Comparison of ENCODE assay signal across 1 cellular context in the genomic region with DNA sequence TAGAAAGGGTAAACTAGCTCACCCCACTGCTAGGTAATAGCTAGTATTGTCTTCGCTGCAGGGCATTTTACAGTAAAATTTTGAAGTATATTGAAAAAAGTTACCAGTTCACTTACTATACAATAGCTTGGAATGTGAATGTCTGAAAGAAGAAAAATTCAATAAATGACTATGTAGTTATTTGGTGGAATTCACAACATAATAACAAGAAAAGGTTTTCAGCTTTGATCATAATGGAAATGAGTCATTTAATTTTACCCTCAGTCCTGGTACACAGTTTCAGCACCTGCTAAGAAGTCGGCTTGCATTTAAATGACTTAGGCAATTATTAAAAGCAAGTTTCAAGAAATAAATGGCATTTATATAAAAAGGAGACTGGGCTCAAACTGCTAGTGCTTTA.
A peak's percentile ranks its signal among the peaks of the same experiment; 100 is the strongest.
TF ChIP-seq lines count a peak whose summit lies in the region.

No MANE protein-coding gene starts in this region.

TF ChIP-seq in GM12878, 131 proteins besides CTCF, POLR2A, EP300 and RAD21 (continued from another document and continues in another):
- TF ChIP-seq, protein P1, sequence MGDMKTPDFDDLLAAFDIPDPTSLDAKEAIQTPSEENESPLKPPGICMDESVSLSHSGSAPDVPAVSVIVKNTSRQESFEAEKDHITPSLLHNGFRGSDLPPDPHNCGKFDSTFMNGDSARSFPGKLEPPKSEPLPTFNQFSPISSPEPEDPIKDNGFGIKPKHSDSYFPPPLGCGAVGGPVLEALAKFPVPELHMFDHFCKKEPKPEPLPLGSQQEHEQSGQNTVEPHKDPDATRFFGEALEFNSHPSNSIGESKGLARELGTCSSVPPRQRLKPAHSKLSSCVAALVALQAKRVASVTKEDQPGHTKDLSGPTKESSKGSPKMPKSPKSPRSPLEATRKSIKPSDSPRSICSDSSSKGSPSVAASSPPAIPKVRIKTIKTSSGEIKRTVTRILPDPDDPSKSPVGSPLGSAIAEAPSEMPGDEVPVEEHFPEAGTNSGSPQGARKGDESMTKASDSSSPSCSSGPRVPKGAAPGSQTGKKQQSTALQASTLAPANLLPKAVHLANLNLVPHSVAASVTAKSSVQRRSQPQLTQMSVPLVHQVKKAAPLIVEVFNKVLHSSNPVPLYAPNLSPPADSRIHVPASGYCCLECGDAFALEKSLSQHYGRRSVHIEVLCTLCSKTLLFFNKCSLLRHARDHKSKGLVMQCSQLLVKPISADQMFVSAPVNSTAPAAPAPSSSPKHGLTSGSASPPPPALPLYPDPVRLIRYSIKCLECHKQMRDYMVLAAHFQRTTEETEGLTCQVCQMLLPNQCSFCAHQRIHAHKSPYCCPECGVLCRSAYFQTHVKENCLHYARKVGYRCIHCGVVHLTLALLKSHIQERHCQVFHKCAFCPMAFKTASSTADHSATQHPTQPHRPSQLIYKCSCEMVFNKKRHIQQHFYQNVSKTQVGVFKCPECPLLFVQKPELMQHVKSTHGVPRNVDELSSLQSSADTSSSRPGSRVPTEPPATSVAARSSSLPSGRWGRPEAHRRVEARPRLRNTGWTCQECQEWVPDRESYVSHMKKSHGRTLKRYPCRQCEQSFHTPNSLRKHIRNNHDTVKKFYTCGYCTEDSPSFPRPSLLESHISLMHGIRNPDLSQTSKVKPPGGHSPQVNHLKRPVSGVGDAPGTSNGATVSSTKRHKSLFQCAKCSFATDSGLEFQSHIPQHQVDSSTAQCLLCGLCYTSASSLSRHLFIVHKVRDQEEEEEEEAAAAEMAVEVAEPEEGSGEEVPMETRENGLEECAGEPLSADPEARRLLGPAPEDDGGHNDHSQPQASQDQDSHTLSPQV (IDR thresholded peaks at IDR 0.05): no peak
- TF ChIP-seq IKZF1 (conservative IDR thresholded peaks at IDR 0.05) (no peak; the same call in 1 of the 2 replicates), FOXK2 (IDR thresholded peaks at IDR 0.05) (no peak), CEBPB (IDR thresholded peaks at IDR 0.05; ENCODE audit: borderline replicate concordance in 1 of 2, low read depth in 2 of 2, low read length in 2 of 2) (no peak), YY1 (IDR thresholded peaks at IDR 0.05; ENCODE audit: low read depth, low read length) (no peak), RAD51 (IDR thresholded peaks at IDR 0.05) (no peak), SIN3A (IDR thresholded peaks at IDR 0.05; ENCODE audit: low read depth, low read length) (no peak), EZH2 (IDR thresholded peaks at IDR 0.05; ENCODE audit: borderline replicate concordance, control insufficient read depth, low read depth, low read length) (no peak), GABPA (IDR thresholded peaks at IDR 0.05; ENCODE audit: low read depth) (0 out of 2 replicates have a peak, but pooled peaks have one; percentile 17), TARDBP (IDR thresholded peaks at IDR 0.05; ENCODE audit: borderline replicate concordance) (no peak), POLR2AphosphoS2 (IDR thresholded peaks at IDR 0.05; ENCODE audit: low read depth, low read length) (no peak), CHD4 (IDR thresholded peaks at IDR 0.05) (no peak), IKZF2 (IDR thresholded peaks at IDR 0.05) (peak; percentile 26 to 74; a peak in 3 of 4 replicates), NR2C2 (IDR thresholded peaks at IDR 0.05; ENCODE audit: borderline replicate concordance, control insufficient read depth, insufficient read length, low read depth) (no peak), ZNF207 (IDR thresholded peaks at IDR 0.05; ENCODE audit: borderline replicate concordance) (no peak)
- TF ChIP-seq, protein P2, sequence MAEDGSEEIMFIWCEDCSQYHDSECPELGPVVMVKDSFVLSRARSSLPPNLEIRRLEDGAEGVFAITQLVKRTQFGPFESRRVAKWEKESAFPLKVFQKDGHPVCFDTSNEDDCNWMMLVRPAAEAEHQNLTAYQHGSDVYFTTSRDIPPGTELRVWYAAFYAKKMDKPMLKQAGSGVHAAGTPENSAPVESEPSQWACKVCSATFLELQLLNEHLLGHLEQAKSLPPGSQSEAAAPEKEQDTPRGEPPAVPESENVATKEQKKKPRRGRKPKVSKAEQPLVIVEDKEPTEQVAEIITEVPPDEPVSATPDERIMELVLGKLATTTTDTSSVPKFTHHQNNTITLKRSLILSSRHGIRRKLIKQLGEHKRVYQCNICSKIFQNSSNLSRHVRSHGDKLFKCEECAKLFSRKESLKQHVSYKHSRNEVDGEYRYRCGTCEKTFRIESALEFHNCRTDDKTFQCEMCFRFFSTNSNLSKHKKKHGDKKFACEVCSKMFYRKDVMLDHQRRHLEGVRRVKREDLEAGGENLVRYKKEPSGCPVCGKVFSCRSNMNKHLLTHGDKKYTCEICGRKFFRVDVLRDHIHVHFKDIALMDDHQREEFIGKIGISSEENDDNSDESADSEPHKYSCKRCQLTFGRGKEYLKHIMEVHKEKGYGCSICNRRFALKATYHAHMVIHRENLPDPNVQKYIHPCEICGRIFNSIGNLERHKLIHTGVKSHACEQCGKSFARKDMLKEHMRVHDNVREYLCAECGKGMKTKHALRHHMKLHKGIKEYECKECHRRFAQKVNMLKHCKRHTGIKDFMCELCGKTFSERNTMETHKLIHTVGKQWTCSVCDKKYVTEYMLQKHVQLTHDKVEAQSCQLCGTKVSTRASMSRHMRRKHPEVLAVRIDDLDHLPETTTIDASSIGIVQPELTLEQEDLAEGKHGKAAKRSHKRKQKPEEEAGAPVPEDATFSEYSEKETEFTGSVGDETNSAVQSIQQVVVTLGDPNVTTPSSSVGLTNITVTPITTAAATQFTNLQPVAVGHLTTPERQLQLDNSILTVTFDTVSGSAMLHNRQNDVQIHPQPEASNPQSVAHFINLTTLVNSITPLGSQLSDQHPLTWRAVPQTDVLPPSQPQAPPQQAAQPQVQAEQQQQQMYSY (CRISPR knock-in tag; IDR thresholded peaks at IDR 0.05): no peak
- TF ChIP-seq, protein P3, sequence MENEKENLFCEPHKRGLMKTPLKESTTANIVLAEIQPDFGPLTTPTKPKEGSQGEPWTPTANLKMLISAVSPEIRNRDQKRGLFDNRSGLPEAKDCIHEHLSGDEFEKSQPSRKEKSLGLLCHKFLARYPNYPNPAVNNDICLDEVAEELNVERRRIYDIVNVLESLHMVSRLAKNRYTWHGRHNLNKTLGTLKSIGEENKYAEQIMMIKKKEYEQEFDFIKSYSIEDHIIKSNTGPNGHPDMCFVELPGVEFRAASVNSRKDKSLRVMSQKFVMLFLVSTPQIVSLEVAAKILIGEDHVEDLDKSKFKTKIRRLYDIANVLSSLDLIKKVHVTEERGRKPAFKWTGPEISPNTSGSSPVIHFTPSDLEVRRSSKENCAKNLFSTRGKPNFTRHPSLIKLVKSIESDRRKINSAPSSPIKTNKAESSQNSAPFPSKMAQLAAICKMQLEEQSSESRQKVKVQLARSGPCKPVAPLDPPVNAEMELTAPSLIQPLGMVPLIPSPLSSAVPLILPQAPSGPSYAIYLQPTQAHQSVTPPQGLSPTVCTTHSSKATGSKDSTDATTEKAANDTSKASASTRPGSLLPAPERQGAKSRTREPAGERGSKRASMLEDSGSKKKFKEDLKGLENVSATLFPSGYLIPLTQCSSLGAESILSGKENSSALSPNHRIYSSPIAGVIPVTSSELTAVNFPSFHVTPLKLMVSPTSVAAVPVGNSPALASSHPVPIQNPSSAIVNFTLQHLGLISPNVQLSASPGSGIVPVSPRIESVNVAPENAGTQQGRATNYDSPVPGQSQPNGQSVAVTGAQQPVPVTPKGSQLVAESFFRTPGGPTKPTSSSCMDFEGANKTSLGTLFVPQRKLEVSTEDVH (IDR thresholded peaks at IDR 0.05; ENCODE audit: low read depth, partially characterized antibody): no peak
- TF ChIP-seq, protein P4, sequence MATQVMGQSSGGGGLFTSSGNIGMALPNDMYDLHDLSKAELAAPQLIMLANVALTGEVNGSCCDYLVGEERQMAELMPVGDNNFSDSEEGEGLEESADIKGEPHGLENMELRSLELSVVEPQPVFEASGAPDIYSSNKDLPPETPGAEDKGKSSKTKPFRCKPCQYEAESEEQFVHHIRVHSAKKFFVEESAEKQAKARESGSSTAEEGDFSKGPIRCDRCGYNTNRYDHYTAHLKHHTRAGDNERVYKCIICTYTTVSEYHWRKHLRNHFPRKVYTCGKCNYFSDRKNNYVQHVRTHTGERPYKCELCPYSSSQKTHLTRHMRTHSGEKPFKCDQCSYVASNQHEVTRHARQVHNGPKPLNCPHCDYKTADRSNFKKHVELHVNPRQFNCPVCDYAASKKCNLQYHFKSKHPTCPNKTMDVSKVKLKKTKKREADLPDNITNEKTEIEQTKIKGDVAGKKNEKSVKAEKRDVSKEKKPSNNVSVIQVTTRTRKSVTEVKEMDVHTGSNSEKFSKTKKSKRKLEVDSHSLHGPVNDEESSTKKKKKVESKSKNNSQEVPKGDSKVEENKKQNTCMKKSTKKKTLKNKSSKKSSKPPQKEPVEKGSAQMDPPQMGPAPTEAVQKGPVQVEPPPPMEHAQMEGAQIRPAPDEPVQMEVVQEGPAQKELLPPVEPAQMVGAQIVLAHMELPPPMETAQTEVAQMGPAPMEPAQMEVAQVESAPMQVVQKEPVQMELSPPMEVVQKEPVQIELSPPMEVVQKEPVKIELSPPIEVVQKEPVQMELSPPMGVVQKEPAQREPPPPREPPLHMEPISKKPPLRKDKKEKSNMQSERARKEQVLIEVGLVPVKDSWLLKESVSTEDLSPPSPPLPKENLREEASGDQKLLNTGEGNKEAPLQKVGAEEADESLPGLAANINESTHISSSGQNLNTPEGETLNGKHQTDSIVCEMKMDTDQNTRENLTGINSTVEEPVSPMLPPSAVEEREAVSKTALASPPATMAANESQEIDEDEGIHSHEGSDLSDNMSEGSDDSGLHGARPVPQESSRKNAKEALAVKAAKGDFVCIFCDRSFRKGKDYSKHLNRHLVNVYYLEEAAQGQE (IDR thresholded peaks at IDR 0.05; ENCODE audit: low read depth, low read length): no peak
- TF ChIP-seq, protein P5, sequence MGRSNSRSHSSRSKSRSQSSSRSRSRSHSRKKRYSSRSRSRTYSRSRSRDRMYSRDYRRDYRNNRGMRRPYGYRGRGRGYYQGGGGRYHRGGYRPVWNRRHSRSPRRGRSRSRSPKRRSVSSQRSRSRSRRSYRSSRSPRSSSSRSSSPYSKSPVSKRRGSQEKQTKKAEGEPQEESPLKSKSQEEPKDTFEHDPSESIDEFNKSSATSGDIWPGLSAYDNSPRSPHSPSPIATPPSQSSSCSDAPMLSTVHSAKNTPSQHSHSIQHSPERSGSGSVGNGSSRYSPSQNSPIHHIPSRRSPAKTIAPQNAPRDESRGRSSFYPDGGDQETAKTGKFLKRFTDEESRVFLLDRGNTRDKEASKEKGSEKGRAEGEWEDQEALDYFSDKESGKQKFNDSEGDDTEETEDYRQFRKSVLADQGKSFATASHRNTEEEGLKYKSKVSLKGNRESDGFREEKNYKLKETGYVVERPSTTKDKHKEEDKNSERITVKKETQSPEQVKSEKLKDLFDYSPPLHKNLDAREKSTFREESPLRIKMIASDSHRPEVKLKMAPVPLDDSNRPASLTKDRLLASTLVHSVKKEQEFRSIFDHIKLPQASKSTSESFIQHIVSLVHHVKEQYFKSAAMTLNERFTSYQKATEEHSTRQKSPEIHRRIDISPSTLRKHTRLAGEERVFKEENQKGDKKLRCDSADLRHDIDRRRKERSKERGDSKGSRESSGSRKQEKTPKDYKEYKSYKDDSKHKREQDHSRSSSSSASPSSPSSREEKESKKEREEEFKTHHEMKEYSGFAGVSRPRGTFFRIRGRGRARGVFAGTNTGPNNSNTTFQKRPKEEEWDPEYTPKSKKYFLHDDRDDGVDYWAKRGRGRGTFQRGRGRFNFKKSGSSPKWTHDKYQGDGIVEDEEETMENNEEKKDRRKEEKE (IDR thresholded peaks at IDR 0.05): no peak
- TF ChIP-seq, protein P6, sequence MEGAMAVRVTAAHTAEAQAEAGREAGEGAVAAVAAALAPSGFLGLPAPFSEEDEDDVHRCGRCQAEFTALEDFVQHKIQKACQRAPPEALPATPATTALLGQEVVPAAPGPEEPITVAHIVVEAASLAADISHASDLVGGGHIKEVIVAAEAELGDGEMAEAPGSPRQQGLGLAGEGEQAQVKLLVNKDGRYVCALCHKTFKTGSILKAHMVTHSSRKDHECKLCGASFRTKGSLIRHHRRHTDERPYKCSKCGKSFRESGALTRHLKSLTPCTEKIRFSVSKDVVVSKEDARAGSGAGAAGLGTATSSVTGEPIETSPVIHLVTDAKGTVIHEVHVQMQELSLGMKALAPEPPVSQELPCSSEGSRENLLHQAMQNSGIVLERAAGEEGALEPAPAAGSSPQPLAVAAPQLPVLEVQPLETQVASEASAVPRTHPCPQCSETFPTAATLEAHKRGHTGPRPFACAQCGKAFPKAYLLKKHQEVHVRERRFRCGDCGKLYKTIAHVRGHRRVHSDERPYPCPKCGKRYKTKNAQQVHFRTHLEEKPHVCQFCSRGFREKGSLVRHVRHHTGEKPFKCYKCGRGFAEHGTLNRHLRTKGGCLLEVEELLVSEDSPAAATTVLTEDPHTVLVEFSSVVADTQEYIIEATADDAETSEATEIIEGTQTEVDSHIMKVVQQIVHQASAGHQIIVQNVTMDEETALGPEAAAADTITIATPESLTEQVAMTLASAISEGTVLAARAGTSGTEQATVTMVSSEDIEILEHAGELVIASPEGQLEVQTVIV (IDR thresholded peaks at IDR 0.05; ENCODE audit: borderline replicate concordance, partially characterized antibody): no peak
- TF ChIP-seq, protein P7, sequence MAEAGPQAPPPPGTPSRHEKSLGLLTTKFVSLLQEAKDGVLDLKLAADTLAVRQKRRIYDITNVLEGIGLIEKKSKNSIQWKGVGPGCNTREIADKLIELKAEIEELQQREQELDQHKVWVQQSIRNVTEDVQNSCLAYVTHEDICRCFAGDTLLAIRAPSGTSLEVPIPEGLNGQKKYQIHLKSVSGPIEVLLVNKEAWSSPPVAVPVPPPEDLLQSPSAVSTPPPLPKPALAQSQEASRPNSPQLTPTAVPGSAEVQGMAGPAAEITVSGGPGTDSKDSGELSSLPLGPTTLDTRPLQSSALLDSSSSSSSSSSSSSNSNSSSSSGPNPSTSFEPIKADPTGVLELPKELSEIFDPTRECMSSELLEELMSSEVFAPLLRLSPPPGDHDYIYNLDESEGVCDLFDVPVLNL (IDR thresholded peaks at IDR 0.05; ENCODE audit: low read depth, low read length): no peak
- TF ChIP-seq, protein P8, sequence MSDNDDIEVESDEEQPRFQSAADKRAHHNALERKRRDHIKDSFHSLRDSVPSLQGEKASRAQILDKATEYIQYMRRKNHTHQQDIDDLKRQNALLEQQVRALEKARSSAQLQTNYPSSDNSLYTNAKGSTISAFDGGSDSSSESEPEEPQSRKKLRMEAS (IDR thresholded peaks at IDR 0.05; ENCODE audit: low read depth, low read length): no peak
- TF ChIP-seq, protein P9, sequence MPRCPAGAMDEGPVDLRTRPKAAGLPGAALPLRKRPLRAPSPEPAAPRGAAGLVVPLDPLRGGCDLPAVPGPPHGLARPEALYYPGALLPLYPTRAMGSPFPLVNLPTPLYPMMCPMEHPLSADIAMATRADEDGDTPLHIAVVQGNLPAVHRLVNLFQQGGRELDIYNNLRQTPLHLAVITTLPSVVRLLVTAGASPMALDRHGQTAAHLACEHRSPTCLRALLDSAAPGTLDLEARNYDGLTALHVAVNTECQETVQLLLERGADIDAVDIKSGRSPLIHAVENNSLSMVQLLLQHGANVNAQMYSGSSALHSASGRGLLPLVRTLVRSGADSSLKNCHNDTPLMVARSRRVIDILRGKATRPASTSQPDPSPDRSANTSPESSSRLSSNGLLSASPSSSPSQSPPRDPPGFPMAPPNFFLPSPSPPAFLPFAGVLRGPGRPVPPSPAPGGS (IDR thresholded peaks at IDR 0.05; ENCODE audit: borderline replicate concordance, insufficient read depth, low read depth, low read length, poor library complexity, severe bottlenecking): no peak
- TF ChIP-seq, protein P10, sequence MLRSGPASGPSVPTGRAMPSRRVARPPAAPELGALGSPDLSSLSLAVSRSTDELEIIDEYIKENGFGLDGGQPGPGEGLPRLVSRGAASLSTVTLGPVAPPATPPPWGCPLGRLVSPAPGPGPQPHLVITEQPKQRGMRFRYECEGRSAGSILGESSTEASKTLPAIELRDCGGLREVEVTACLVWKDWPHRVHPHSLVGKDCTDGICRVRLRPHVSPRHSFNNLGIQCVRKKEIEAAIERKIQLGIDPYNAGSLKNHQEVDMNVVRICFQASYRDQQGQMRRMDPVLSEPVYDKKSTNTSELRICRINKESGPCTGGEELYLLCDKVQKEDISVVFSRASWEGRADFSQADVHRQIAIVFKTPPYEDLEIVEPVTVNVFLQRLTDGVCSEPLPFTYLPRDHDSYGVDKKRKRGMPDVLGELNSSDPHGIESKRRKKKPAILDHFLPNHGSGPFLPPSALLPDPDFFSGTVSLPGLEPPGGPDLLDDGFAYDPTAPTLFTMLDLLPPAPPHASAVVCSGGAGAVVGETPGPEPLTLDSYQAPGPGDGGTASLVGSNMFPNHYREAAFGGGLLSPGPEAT (IDR thresholded peaks at IDR 0.05; ENCODE audit: low read depth): no peak
